ENCODE assay signal across 18 cellular contexts in the genomic region with DNA sequence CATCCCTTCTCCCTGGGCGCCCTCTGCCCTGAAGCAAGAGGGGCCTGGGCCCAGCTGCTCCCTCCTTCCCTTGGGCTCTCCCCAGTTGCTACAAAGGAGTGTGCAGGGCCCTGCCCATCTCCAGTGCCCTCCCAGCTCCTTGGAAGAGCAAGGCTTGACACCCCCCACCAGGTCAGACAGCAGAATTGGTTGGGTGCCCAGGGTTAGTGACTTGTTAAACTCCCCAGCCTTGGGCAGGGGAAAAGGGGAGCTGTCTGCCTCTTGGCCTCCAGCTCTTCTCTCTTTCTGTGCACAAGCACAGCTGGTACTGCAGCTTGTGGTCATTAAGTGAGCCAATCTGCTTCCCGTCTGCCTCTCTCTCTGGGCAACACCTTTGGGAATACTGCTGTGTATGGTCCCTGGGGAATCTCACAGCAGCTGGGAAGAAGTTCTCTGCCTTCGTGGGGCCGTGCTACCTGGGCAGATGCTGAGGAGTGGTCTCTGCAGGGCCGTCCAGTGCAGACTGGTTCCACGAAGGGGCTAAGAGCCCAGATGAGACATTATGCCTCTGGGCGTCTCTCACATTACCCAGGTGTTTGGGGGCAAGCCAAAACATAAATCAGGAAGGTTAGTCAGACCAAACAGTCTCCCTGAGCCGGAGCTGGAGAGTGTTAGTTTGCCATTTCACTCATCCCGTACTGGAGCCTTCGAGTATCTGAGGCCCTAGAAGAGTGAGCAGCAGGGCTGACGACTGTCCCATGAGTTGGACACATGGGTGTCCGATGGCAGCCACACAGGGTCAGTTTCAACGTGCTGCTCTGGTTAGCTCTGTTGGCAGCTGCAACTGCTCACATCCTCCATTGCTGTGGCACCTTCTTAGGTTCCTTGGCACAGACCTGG. TPM values are rescaled to one million over a fixed set of nuclear protein-coding genes. Genes with fewer than 3 reads are reported as not detected.
DNase-seq lines count a peak whose midpoint lies in the region; ATAC-seq, FAIRE-seq and TF ChIP-seq lines count a peak whose summit lies in the region.
"Had no signal": no experiment of that assay in that cellular context is flagged by ENCODE, and none has a peak within 500 bp of the region (broad histone marks: within the 10 kb centered on the region; RNA-seq: fewer than 3 reads in every experiment).

No MANE protein-coding gene starts in this region.

- TF ChIP-seq POLR2A in H1 (IDR thresholded peaks at IDR 0.05; ENCODE audit: control extremely low read depth in 1 of 2, low read depth in 2 of 2, low read length in 2 of 2) = no peak
- peak in 1 of 2 donors; percentile 34 for TF ChIP-seq POLR2A in gastrocnemius medialis (IDR thresholded peaks at IDR 0.05)
- TF ChIP-seq POLR2A in right lobe of liver (IDR thresholded peaks at IDR 0.05) = no peak

- H2AFZ ChIP-seq in H1 (ENCODE audit: low read length) = no peak overlapping the region

- H2BK5ac ChIP-seq in H1 (ENCODE audit: low read depth, low read length) = no peak overlapping the region; the same call in 1 of the 2 replicates

- peak; percentile 65 to 68 for DNase-seq in NCI-H2081 (lab: John Stamatoyannopoulos, UW)
- DNase-seq in NCI-H2081 treated with DMSO at 0.1 percent for 48 hours (lab: John Stamatoyannopoulos, UW) = no peak
- peak; percentile 98 for DNase-seq in NCI-H2171 treated with DMSO at 0.1 percent for 48 hours (lab: John Stamatoyannopoulos, UW)
- DNase-seq in H1 (ENCODE audit: low read depth in 1 of 2, low spot score in 2 of 2) = no peak
- DNase-seq in gastrocnemius medialis = peak; percentile 40 to 76
- no peak for DNase-seq in NCI-H128 (lab: John Stamatoyannopoulos, UW; ENCODE audit: unreplicated experiment)
- DNase-seq in right lobe of liver = no peak
- DNase-seq: 8988T; activated CD4-positive, alpha-beta T cell treated with anti-CD3 and anti-CD28 coated beads for 48 hours; activated naive CD4-positive, alpha-beta T cell treated with Interleukin-2 at 50 U/mL for 16 hours; DND-41; mucosa of descending colon; NCI-H446 had no signal

- POLR2A ChIA-PET in H1 (lab: Charles Lee; ENCODE audit: partially characterized antibody) = interaction anchor here (0.7 to 30.8 kb wide), 4 partner anchors 5 to 421 kb away, joined by 3 to 633 read pairs (median 318); no protein-coding TSS in a partner anchor

- FAIRE-seq in H1 (lab: Jason Lieb, UNC) = no peak
- FAIRE-seq: GM18507 had no signal

- no peak overlapping the region for H3K56ac ChIP-seq in H1 (replicated peaks; ENCODE audit: insufficient read length, low read depth, low read length)

- no peak for TF ChIP-seq EP300 in H1 (IDR thresholded peaks at IDR 0.05; ENCODE audit: borderline replicate concordance in 1 of 2, low read depth in 2 of 2, low read length in 2 of 2)

- H3K14ac ChIP-seq in H1 (ENCODE audit: insufficient read length) = no peak overlapping the region

- intact Hi-C loops in gastrocnemius medialis (cut with DNase I; ENCODE audit: low total_unique reads) (no loop called here), right lobe of liver (cut with DNase I) (no loop called here)

- no peak for TF ChIP-seq CTCF in H1 (IDR thresholded peaks at IDR 0.05; ENCODE audit: control extremely low read depth in 1 of 3, insufficient read depth in 1 of 3, low read depth in 1 of 3, low read length in 3 of 3)
- TF ChIP-seq CTCF in gastrocnemius medialis (IDR thresholded peaks at IDR 0.05 in 4 of 5, conservative IDR thresholded peaks at IDR 0.05 in 1 of 5) = no peak
- no peak for TF ChIP-seq CTCF in right lobe of liver (IDR thresholded peaks at IDR 0.05)

- TF ChIP-seq RAD21 in H1 (IDR thresholded peaks at IDR 0.05 in 1 of 2, conservative IDR thresholded peaks at IDR 0.05 in 1 of 2; ENCODE audit: low read depth in 2 of 2, low read length in 2 of 2) = no peak

- H3K4me2 ChIP-seq in H1 (ENCODE audit: insufficient read depth in 1 of 2, low read depth in 2 of 2, low read length in 2 of 2) = no peak overlapping the region

- H4K5ac ChIP-seq in H1 (ENCODE audit: insufficient read length, low read depth, low read length) = no peak overlapping the region

- no peak overlapping the region for H2BK120ac ChIP-seq in H1 (replicated peaks; ENCODE audit: low read depth, low read length)

- H3K36me3 ChIP-seq in H1 (ENCODE audit: control insufficient read depth in 2 of 4, insufficient read depth in 4 of 4, low read length in 3 of 4) (peaks cover 38 to 84% (median 67%) of the 10 kb centered on the region in 4 experiments), gastrocnemius medialis (peaks cover 0 to 70% of the 10 kb centered on the region in 2 donors), right lobe of liver (peaks cover 0 to 56% (median 10%) of the 10 kb centered on the region in 4 donors)

- H4K91ac ChIP-seq in H1 (replicated peaks; ENCODE audit: insufficient read length, low read length) = no peak overlapping the region

- no peak overlapping the region for H3K9ac ChIP-seq in H1 (replicated peaks in 1 of 4; ENCODE audit: extremely low read depth in 1 of 4, low read depth in 3 of 4, low read length in 3 of 4)

- H3K27me3 ChIP-seq in H1 (replicated peaks in 1 of 4; ENCODE audit: control insufficient read depth in 3 of 4, extremely low read depth in 1 of 4, insufficient read depth in 3 of 4, low read length in 3 of 4) (no peaks in the 10 kb centered on the region), gastrocnemius medialis (no peaks in the 10 kb centered on the region), right lobe of liver (no peaks in the 10 kb centered on the region)

- CTCF ChIA-PET in H1 (lab: Charles Lee; ENCODE audit: partially characterized antibody) = interaction anchor here (0.6 to 15.0 kb wide), 9 partner anchors 13 to 382 kb away, joined by 3 to 197 read pairs (median 4); no protein-coding TSS in a partner anchor

- H4K20me1 ChIP-seq in H1 (replicated peaks in 1 of 2; ENCODE audit: control insufficient read depth in 1 of 2, insufficient read depth in 2 of 2, low read length in 2 of 2) = peaks cover 9 to 10% of the 10 kb centered on the region in 2 experiments

- no peak overlapping the region for H2BK12ac ChIP-seq in H1 (ENCODE audit: low read depth, low read length)

- in situ Hi-C loops in gastrocnemius medialis (cut with MboI; ENCODE audit: low sequenced_read_pairs in 4 of 4) = no loop called here

- peaks cover 3 to 26% of the 10 kb centered on the region in 2 experiments; a peak in 3 of 4 replicates for H3K79me2 ChIP-seq in H1 (ENCODE audit: control insufficient read depth in 1 of 2, insufficient read depth in 2 of 2, low read length in 2 of 2)

- no peak overlapping the region for H2BK20ac ChIP-seq in H1 (ENCODE audit: low read length)

- no peak overlapping the region for H3K4me3 ChIP-seq in H1 (ENCODE audit: extremely low read depth in 1 of 4, insufficient read depth in 2 of 4, low read depth in 3 of 4, low read length in 4 of 4)
- H3K4me3 ChIP-seq in gastrocnemius medialis = no peak overlapping the region
- H3K4me3 ChIP-seq in right lobe of liver = no peak overlapping the region
- H3K4me3 ChIP-seq: coronary artery, mucosa of descending colon, SK-N-MC, skin epidermis had no signal

- no peak overlapping the region for H3K23ac ChIP-seq in H1 (ENCODE audit: insufficient read length)

- H3K4me1 ChIP-seq in H1 (replicated peaks in 1 of 4; ENCODE audit: control insufficient read depth in 3 of 4, insufficient read depth in 4 of 4, low read length in 3 of 4) = peaks cover 0 to 5% (median 3%) of the 10 kb centered on the region in 4 experiments; a peak in 4 of 7 replicates
- peaks cover 79 to 88% of the 10 kb centered on the region in 2 donors for H3K4me1 ChIP-seq in gastrocnemius medialis
- peaks cover 0 to 14% (median 4%) of the 10 kb centered on the region in 4 donors for H3K4me1 ChIP-seq in right lobe of liver

- H3K9me3 ChIP-seq in H1 (ENCODE audit: insufficient read depth in 2 of 2, low read depth in 1 of 2, low read length in 1 of 2) (no peaks in the 10 kb centered on the region), gastrocnemius medialis (no peaks in the 10 kb centered on the region), right lobe of liver (no peaks in the 10 kb centered on the region)
- H3K9me3 ChIP-seq: mucosa of descending colon had no signal

- no peaks in the 10 kb centered on the region for H3K23me2 ChIP-seq in H1 (ENCODE audit: low read depth, low read length)

- H3K79me1 ChIP-seq in H1 (ENCODE audit: low read depth, low read length) = peaks cover 20% of the 10 kb centered on the region

- WGBS in H1 (ENCODE audit: extremely low coverage in 1 of 2, insufficient coverage in 1 of 2, insufficient read length in 1 of 2, insufficient replicate concordance in 2 of 2, low coverage in 1 of 2, low lambda C conversion rate in 2 of 2, missing lambda C conversion rate in 1 of 2), 2 experiments = 90% methylated on average over 13 of the region's 13 CpGs; no CpG with 5 or more reads in 1 of the 2 experiments
- 85% methylated on average over 7 of the region's 13 CpGs for WGBS in right lobe of liver (ENCODE audit: insufficient coverage, low coverage, low lambda C conversion rate, missing lambda C conversion rate)

- H2BK15ac ChIP-seq in H1 (ENCODE audit: low read length) = no peak overlapping the region

- H3K18ac ChIP-seq in H1 (ENCODE audit: extremely low read depth, low read length) = no peak overlapping the region

- H3K27ac ChIP-seq in H1 (ENCODE audit: low read depth, low read length) = no peak overlapping the region
- peak overlapping the region; percentile 70 to 82 (median 76) for H3K27ac ChIP-seq in gastrocnemius medialis
- no peak overlapping the region for H3K27ac ChIP-seq in right lobe of liver
- H3K27ac ChIP-seq: coronary artery, SK-N-MC, skin epidermis had no signal

- H3K4ac ChIP-seq in H1 (replicated peaks; ENCODE audit: insufficient read length, low read depth, low read length) = no peak overlapping the region

- H2AK5ac ChIP-seq in H1 (ENCODE audit: low read depth, low read length) = no peak overlapping the region

- ATAC-seq in gastrocnemius medialis = peak; percentile 55 to 64
- ATAC-seq in HG02938 (IDR thresholded peaks at IDR 0.05; ENCODE audit: unreplicated experiment) = no peak
- no peak for ATAC-seq in right lobe of liver
- ATAC-seq: mucosa of descending colon had no signal

- H4K8ac ChIP-seq in H1 (ENCODE audit: extremely low read depth, insufficient read depth, low read length) = no peak overlapping the region

RNA-seq across cellular contexts. Expression of a gene that starts 37.3 kb away (rescaled TPM):
- 6.7 and 9.5 TPM in 2 replicates for total RNA-seq in H1 (2021; fragmentation: NEBNext Ultra II Directional; extraction: Animal tissue kit (Norgen Biotek cat#: 25700))
- 27.9 and 38.9 TPM in 2 replicates for polyA plus RNA-seq in H1 (2011; rRNA removed)
- 16.2 TPM for polyA plus RNA-seq in H1 (2011; cell fraction: cytosol; rRNA removed)
- 13.8 TPM for polyA plus RNA-seq in H1 (2011; cell fraction: nucleus; rRNA removed)
- polyA plus RNA-seq in H1 (2012, experiment 1 of 2) = 7.9 to 14.5 TPM (median 11.6 TPM) in 4 replicates
- 10.1 TPM for polyA plus RNA-seq in H1 (2012, experiment 2 of 2)
- 9.7 TPM for polyA plus RNA-seq in H1 (2013, experiment 1 of 2)
- 10.5 TPM for polyA plus RNA-seq in H1 (2013, experiment 2 of 2)
- polyA minus RNA-seq in H1 (2011; rRNA and poly(A)+ RNA removed) = 10.7 and 11.6 TPM in 2 replicates
- 8.9 TPM for polyA minus RNA-seq in H1 (2011; cell fraction: cytosol; rRNA and poly(A)+ RNA removed)
- 5.7 TPM for polyA minus RNA-seq in H1 (2011; cell fraction: nucleus; rRNA and poly(A)+ RNA removed)
- total RNA-seq in gastrocnemius medialis (1 to 10 TPM; 2.6 to 5.9 (median 4.2) TPM), right lobe of liver (10 to 100 TPM; 15.8 to 31.0 (median 24.5) TPM)

RNA-seq across cellular contexts. Expression of a gene that starts 37.6 kb away (rescaled TPM):
- total RNA-seq in H1 (2021; fragmentation: NEBNext Ultra II Directional; extraction: Animal tissue kit (Norgen Biotek cat#: 25700)) = 0.63 and 0.82 TPM in 2 replicates
- 0.85 and 3.3 TPM in 2 replicates for polyA plus RNA-seq in H1 (2011; rRNA removed)
- 1.7 TPM for polyA plus RNA-seq in H1 (2011; cell fraction: cytosol; rRNA removed)
- polyA plus RNA-seq in H1 (2011; cell fraction: nucleus; rRNA removed) = 10.3 TPM
- 1.6 to 1.7 TPM (median 1.7 TPM) in 4 replicates for polyA plus RNA-seq in H1 (2012, experiment 1 of 2)
- polyA plus RNA-seq in H1 (2012, experiment 2 of 2) = 0.87 TPM
- 0.65 TPM for polyA plus RNA-seq in H1 (2013, experiment 1 of 2)
- 0.81 TPM for polyA plus RNA-seq in H1 (2013, experiment 2 of 2)
- polyA minus RNA-seq in H1 (2011; rRNA and poly(A)+ RNA removed) = 0.41 and 1.2 TPM in 2 replicates
- 2.7 TPM for polyA minus RNA-seq in H1 (2011; cell fraction: cytosol; rRNA and poly(A)+ RNA removed)
- 1.7 TPM for polyA minus RNA-seq in H1 (2011; cell fraction: nucleus; rRNA and poly(A)+ RNA removed)
- under 1 TPM in 1 of 4 donors, not detected in 3; 0.78 TPM for total RNA-seq in gastrocnemius medialis
- 10 to 100 TPM in 2 of 6 experiments, 1 to 10 TPM in 4; 2.7 to 18.4 (median 5.2) TPM for total RNA-seq in right lobe of liver

Comparison
In these comparisons a context has a peak if more than half of its experiments do, and no peak if none do; other contexts are left out.
1. DNase-seq: peak in NCI-H2081 (2 of 2), NCI-H2171 treated with DMSO at 0.1 percent for 48 hours (single experiment) and gastrocnemius medialis (2 of 2); none in NCI-H2081 treated with DMSO at 0.1 percent for 48 hours (single experiment), H1 (0 of 2), NCI-H128 (single experiment) and right lobe of liver (0 of 3).
2. H3K27ac ChIP-seq: peak in gastrocnemius medialis (4 of 4); none in H1 (single experiment) and right lobe of liver (0 of 3).
3. ATAC-seq: peak in gastrocnemius medialis (2 of 2); none in HG02938 (single experiment) and right lobe of liver (0 of 4).